8 cellular contexts compared by ENCODE assay signal in genomic region chr9:86945868-86946711, GRCh38. TPM values are rescaled to one million over a fixed set of nuclear protein-coding genes. Genes with fewer than 3 reads are reported as not detected.
DNase-seq lines count a peak whose midpoint lies in the region; ATAC-seq and TF ChIP-seq lines count a peak whose summit lies in the region.

No MANE protein-coding gene starts in this region.

- H3K36me3 ChIP-seq in SJSA1 (no peaks in the 10 kb centered on the region), ovary (no peaks in the 10 kb centered on the region), thyroid gland (no peaks in the 10 kb centered on the region)

- H3K9me3 ChIP-seq in SJSA1 (replicated peaks) (peaks cover 3% of the 10 kb centered on the region; the same call in 1 of the 2 replicates), ovary (no peaks in the 10 kb centered on the region), thyroid gland (no peaks in the 10 kb centered on the region)

- intact Hi-C loops in Right ventricle myocardium inferior (cut with DNase I) (loop anchor here (2.0 to 10.0 kb wide), 5 partner anchors 109 to 461 kb away; no protein-coding TSS in a partner anchor), ovary (cut with DNase I) (loop anchor here in 3 of 4 donors (5.0 to 10.0 kb wide), 6 partner anchors 119 to 459 kb away; no protein-coding TSS in a partner anchor), thyroid gland (cut with DNase I) (no loop called here)

- 0 to 1% (median 0%) methylated on average over 49 to 119 of the region's 119 CpGs for WGBS in ovary, 3 donors
- 1 to 2% methylated on average over 22 to 34 of the region's 119 CpGs for WGBS in thyroid gland, 2 donors

- H3K27me3 Mint-ChIP-seq in activated naive CD8-positive, alpha-beta T cell = peaks cover 30% of the 10 kb centered on the region

- peaks cover 39% of the 10 kb centered on the region for H3K27me3 ChIP-seq in SJSA1 (replicated peaks)
- no peaks in the 10 kb centered on the region for H3K27me3 ChIP-seq in ovary
- H3K27me3 ChIP-seq in thyroid gland = peaks cover 7% of the 10 kb centered on the region

- no peak overlapping the region for H3K27ac ChIP-seq in SJSA1
- H3K27ac ChIP-seq in ovary = peak overlapping the region; percentile 79 to 95
- peak overlapping the region; percentile 83 to 89 (median 85) for H3K27ac ChIP-seq in thyroid gland

- TF ChIP-seq POLR2A in ovary (IDR thresholded peaks at IDR 0.05) (no peak), thyroid gland (IDR thresholded peaks at IDR 0.05) (peak in 1 of 2 donors; percentile 44)

- H3K27ac Mint-ChIP-seq in activated naive CD8-positive, alpha-beta T cell = no peak overlapping the region

- ATAC-seq in HG03354 (IDR thresholded peaks at IDR 0.05; ENCODE audit: poor library complexity, severe bottlenecking, unreplicated experiment) = peak; percentile 39
- ATAC-seq in Right ventricle myocardium inferior = peak; percentile 38

- H3K4me3 ChIP-seq in SJSA1 (peak overlapping the region; percentile 67), ovary (peak overlapping the region; percentile 65), thyroid gland (replicated peaks in 1 of 3) (peak overlapping the region; percentile 63 to 80 (median 75))

- H3K4me1 Mint-ChIP-seq in activated naive CD8-positive, alpha-beta T cell (ENCODE audit: low read depth) = peaks cover 21% of the 10 kb centered on the region

- H3K4me1 ChIP-seq in SJSA1 (replicated peaks) = peaks cover 32% of the 10 kb centered on the region
- H3K4me1 ChIP-seq in ovary (ENCODE audit: insufficient read depth) = peaks cover 2% of the 10 kb centered on the region
- peaks cover 13% of the 10 kb centered on the region in 2 donors for H3K4me1 ChIP-seq in thyroid gland

- H3K9me3 Mint-ChIP-seq in activated naive CD8-positive, alpha-beta T cell (ENCODE audit: low read depth) = no peaks in the 10 kb centered on the region

- peak in 1 of 3 donors; percentile 40 for TF ChIP-seq CTCF in ovary (IDR thresholded peaks at IDR 0.05)
- TF ChIP-seq CTCF in thyroid gland (IDR thresholded peaks at IDR 0.05) = peak in 1 of 6 experiments; percentile 12

- peak; percentile 43 for DNase-seq in SKM-1 treated with dmso at 0.1 percent for 144 hours (lab: John Stamatoyannopoulos, UW; ENCODE audit: unreplicated experiment)
- DNase-seq in SKM-1 (lab: John Stamatoyannopoulos, UW; ENCODE audit: unreplicated experiment) = no peak
- peak; percentile 47 to 65 for DNase-seq in SJSA1 (ENCODE audit: low read depth in 1 of 2, low spot score in 2 of 2)
- DNase-seq in Right ventricle myocardium inferior (ENCODE audit: missing footprints) = peak; percentile 83
- DNase-seq in ovary = peak; percentile 62 to 82 (median 73)
- peak; percentile 71 to 73 for DNase-seq in thyroid gland

- peak overlapping the region; percentile 75 for H3K4me3 Mint-ChIP-seq in activated naive CD8-positive, alpha-beta T cell

- H3K36me3 Mint-ChIP-seq in activated naive CD8-positive, alpha-beta T cell = no peaks in the 10 kb centered on the region

- TF ChIP-seq EP300 in ovary (IDR thresholded peaks at IDR 0.05) = no peak

RNA-seq across cellular contexts. Expression of gene GAS1, which starts 1.2 kb away (rescaled TPM):
- total RNA-seq in SJSA1 (2014; rRNA removed; shearing (Covaris generic)) = 2.3 and 3.7 TPM in 2 replicates
- 22.3 TPM for total RNA-seq in Right ventricle myocardium inferior
- 100 to 1,000 TPM in 2 of 7 donors, 10 to 100 TPM in 5; 41.6 to 251 (median 82.3) TPM for total RNA-seq in ovary
- polyA plus RNA-seq in ovary = 10 to 100 TPM; 30.9 to 71.4 TPM
- 10 to 100 TPM; 17.1 to 88.6 (median 35.3) TPM for total RNA-seq in thyroid gland
